ENCODE assay signal across 21 cellular contexts in genomic region chr14:19800282-19801117, GRCh38. TPM values are rescaled to one million over a fixed set of nuclear protein-coding genes. Genes with fewer than 3 reads are reported as not detected.
DNase-seq lines count a peak whose midpoint lies in the region; ATAC-seq, FAIRE-seq and TF ChIP-seq lines count a peak whose summit lies in the region.
"Had no signal": no experiment of that assay in that cellular context is flagged by ENCODE, and none has a peak within 500 bp of the region (broad histone marks: within the 10 kb centered on the region; RNA-seq: fewer than 3 reads in every experiment).

No MANE protein-coding gene starts in this region.

- H3K4me3 ChIP-seq in HepG2 (replicated peaks in 1 of 3; ENCODE audit: insufficient read depth in 1 of 3, low read depth in 2 of 3, low read length in 3 of 3), result no peak overlapping the region
- H3K4me3 ChIP-seq: gastroesophageal sphincter, Peyer's patch had no signal

- WGBS in HepG2 (ENCODE audit: low lambda C conversion rate), result 28% methylated on average over 11 of the region's 17 CpGs

- H3K4me3 Mint-ChIP-seq in stimulated activated naive CD8-positive, alpha-beta T cell treated with anti-CD3 and anti-CD28 coated beads, Interleukin-15, amount 100 ng/mL, for 72 hours, result no peak overlapping the region
- no peak overlapping the region for H3K4me3 Mint-ChIP-seq in T-helper 2 cell treated with Interferon-gamma antibody and Interleukin-4, amounts not matched to agents 5 μg/mL and 100 μg/mL, for 36 hours
- H3K4me3 Mint-ChIP-seq: activated CD4-positive, alpha-beta T cell treated with anti-CD3 and anti-CD28 coated beads, Interleukin-2, amount 10 ng/mL, durations not matched to agents 7 days and 5 days; activated naive CD8-positive, alpha-beta T cell treated with anti-CD3 and anti-CD28 coated beads, Interleukin-2, amount 10 ng/mL, durations not matched to agents 7 days and 5 days; CD14-positive monocyte; IgD-negative memory B cell; T-helper 1 cell treated with Interleukin-12 subunit alpha and Interleukin-12 subunit beta and Interleukin-4 antibody, amounts not matched to agents 30 μg/mL and 1 μg/mL, for 36 hours had no signal

- no peak overlapping the region for H3K4me2 ChIP-seq in HepG2 (ENCODE audit: low read depth, low read length)

- POLR2A ChIA-PET in HepG2 (lab: Yijun Ruan, JAX), result no interaction called here

- no peak for FAIRE-seq in HepG2 (lab: Jason Lieb, UNC)
- FAIRE-seq: islet of Langerhans had no signal

- H3K9me3 ChIP-seq in HepG2 (ENCODE audit: low read length), result no peaks in the 10 kb centered on the region

- H3K9ac ChIP-seq in HepG2 (ENCODE audit: insufficient read depth, low read depth, low read length), result no peak overlapping the region

- ATAC-seq in HepG2 (peak; percentile 61), GM19324 (IDR thresholded peaks at IDR 0.05; ENCODE audit: low FRiP score, unreplicated experiment) (no peak)
- ATAC-seq in stimulated activated naive CD8-positive, alpha-beta T cell treated with anti-CD3 and anti-CD28 coated beads, Interleukin-15, amount 100 ng/mL, for 72 hours, result peak; percentile 52
- ATAC-seq: gastroesophageal sphincter had no signal

- no peaks in the 10 kb centered on the region for H4K20me1 ChIP-seq in HepG2 (ENCODE audit: insufficient read depth, low read length)

- H3K36me3 ChIP-seq in HepG2 (replicated peaks in 1 of 2; ENCODE audit: control insufficient read depth in 1 of 2, insufficient read depth in 2 of 2, low read length in 2 of 2), result no peaks in the 10 kb centered on the region
- H3K36me3 ChIP-seq: gastroesophageal sphincter, Peyer's patch had no signal

- no peaks in the 10 kb centered on the region for H3K79me2 ChIP-seq in HepG2 (ENCODE audit: insufficient read depth, low read length)

- no peak overlapping the region for H3K27ac ChIP-seq in HepG2 (ENCODE audit: extremely low read length, insufficient read depth, low read length)
- H3K27ac ChIP-seq: 22Rv1, gastroesophageal sphincter, Peyer's patch had no signal

- no peak for TF ChIP-seq POLR2A in HepG2 (IDR thresholded peaks at IDR 0.05; ENCODE audit: insufficient read depth in 1 of 2, low read depth in 2 of 2, low read length in 2 of 2)

- H3K4me1 Mint-ChIP-seq in stimulated activated naive CD8-positive, alpha-beta T cell treated with anti-CD3 and anti-CD28 coated beads, Interleukin-15, amount 100 ng/mL, for 72 hours, result no peaks in the 10 kb centered on the region
- H3K4me1 Mint-ChIP-seq in T-helper 2 cell treated with Interferon-gamma antibody and Interleukin-4, amounts not matched to agents 5 μg/mL and 100 μg/mL, for 36 hours (ENCODE audit: low read depth), result no peaks in the 10 kb centered on the region
- H3K4me1 Mint-ChIP-seq: activated CD4-positive, alpha-beta T cell treated with anti-CD3 and anti-CD28 coated beads, Interleukin-2, amount 10 ng/mL, durations not matched to agents 7 days and 5 days; activated naive CD8-positive, alpha-beta T cell treated with anti-CD3 and anti-CD28 coated beads, Interleukin-2, amount 10 ng/mL, durations not matched to agents 7 days and 5 days; CD14-positive monocyte; IgD-negative memory B cell had no signal

- no peak for TF ChIP-seq EP300 in HepG2 (IDR thresholded peaks at IDR 0.05; ENCODE audit: low read depth in 2 of 2, low read length in 2 of 2)
- no peak for TF ChIP-seq EP300 in HepG2 (CRISPR knock-in tag; IDR thresholded peaks at IDR 0.05; ENCODE audit: borderline replicate concordance)

- no peaks in the 10 kb centered on the region; a peak in 1 of 5 replicates for H3K27me3 ChIP-seq in HepG2 (ENCODE audit: control insufficient read depth in 1 of 2, insufficient read depth in 2 of 2, low read length in 2 of 2)
- H3K27me3 ChIP-seq: gastroesophageal sphincter, Peyer's patch had no signal

- peaks cover 0 to 6% of the 10 kb centered on the region in 2 donors for H3K9me3 Mint-ChIP-seq in stimulated activated naive CD8-positive, alpha-beta T cell treated with anti-CD3 and anti-CD28 coated beads, Interleukin-15, amount 100 ng/mL, for 72 hours
- peaks cover 4% of the 10 kb centered on the region for H3K9me3 Mint-ChIP-seq in T-helper 2 cell treated with Interferon-gamma antibody and Interleukin-4, amounts not matched to agents 5 μg/mL and 100 μg/mL, for 36 hours
- H3K9me3 Mint-ChIP-seq: activated CD4-positive, alpha-beta T cell treated with anti-CD3 and anti-CD28 coated beads, Interleukin-2, amount 10 ng/mL, durations not matched to agents 7 days and 5 days; activated naive CD8-positive, alpha-beta T cell treated with anti-CD3 and anti-CD28 coated beads, Interleukin-2, amount 10 ng/mL, durations not matched to agents 7 days and 5 days had no signal

- intact Hi-C loops in HepG2 (cut with micrococcal nuclease; ENCODE audit: unreplicated experiment), result no loop called here

- no peaks in the 10 kb centered on the region for H3K36me3 Mint-ChIP-seq in T-helper 2 cell treated with Interferon-gamma antibody and Interleukin-4, amounts not matched to agents 5 μg/mL and 100 μg/mL, for 36 hours (ENCODE audit: low read depth)
- H3K36me3 Mint-ChIP-seq: activated naive CD8-positive, alpha-beta T cell treated with anti-CD3 and anti-CD28 coated beads, Interleukin-2, amount 10 ng/mL, durations not matched to agents 7 days and 5 days; CD14-positive monocyte; IgD-negative memory B cell had no signal

- in situ Hi-C loops in HepG2 (cut with HindIII; ENCODE audit: extremely low pct_ligation_motif_present, low pct_unique_long_range_greater_than_20kb), result no loop called here

- CTCF ChIA-PET in HepG2 (lab: Yijun Ruan, JAX; ENCODE audit: low intra/inter-chr PET ratio, low total read pairs), result no interaction called here

- no peaks in the 10 kb centered on the region for H3K4me1 ChIP-seq in HepG2 (ENCODE audit: insufficient read depth, low read length)
- H3K4me1 ChIP-seq: gastroesophageal sphincter, Peyer's patch had no signal

- H3K27me3 Mint-ChIP-seq in stimulated activated naive CD8-positive, alpha-beta T cell treated with anti-CD3 and anti-CD28 coated beads, Interleukin-15, amount 100 ng/mL, for 72 hours, result no peaks in the 10 kb centered on the region
- no peaks in the 10 kb centered on the region for H3K27me3 Mint-ChIP-seq in T-helper 2 cell treated with Interferon-gamma antibody and Interleukin-4, amounts not matched to agents 5 μg/mL and 100 μg/mL, for 36 hours (ENCODE audit: low read depth)
- H3K27me3 Mint-ChIP-seq: activated CD4-positive, alpha-beta T cell treated with anti-CD3 and anti-CD28 coated beads, Interleukin-2, amount 10 ng/mL, durations not matched to agents 7 days and 5 days; activated naive CD8-positive, alpha-beta T cell treated with anti-CD3 and anti-CD28 coated beads, Interleukin-2, amount 10 ng/mL, durations not matched to agents 7 days and 5 days; IgD-negative memory B cell had no signal

- no peak overlapping the region for H2AFZ ChIP-seq in HepG2 (ENCODE audit: low read length)

- H3K27ac Mint-ChIP-seq in stimulated activated naive CD8-positive, alpha-beta T cell treated with anti-CD3 and anti-CD28 coated beads, Interleukin-15, amount 100 ng/mL, for 72 hours, result no peak overlapping the region
- H3K27ac Mint-ChIP-seq in T-helper 2 cell treated with Interferon-gamma antibody and Interleukin-4, amounts not matched to agents 5 μg/mL and 100 μg/mL, for 36 hours, result no peak overlapping the region
- H3K27ac Mint-ChIP-seq: activated CD4-positive, alpha-beta T cell treated with anti-CD3 and anti-CD28 coated beads, Interleukin-2, amount 10 ng/mL, durations not matched to agents 7 days and 5 days; activated naive CD8-positive, alpha-beta T cell treated with anti-CD3 and anti-CD28 coated beads, Interleukin-2, amount 10 ng/mL, durations not matched to agents 7 days and 5 days; CD14-positive monocyte; IgD-negative memory B cell; T-helper 1 cell treated with Interleukin-12 subunit alpha and Interleukin-12 subunit beta and Interleukin-4 antibody, amounts not matched to agents 30 μg/mL and 1 μg/mL, for 36 hours had no signal

- no TSS peak for BruUV-seq in HepG2 (replicated peaks; lab: Mats Ljungman, UMichigan)

- DNase-seq in DMS153 (lab: John Stamatoyannopoulos, UW), result peak; percentile 20
- no peak for DNase-seq in DMS153 treated with DMSO at 0.1 percent for 48 hours (lab: John Stamatoyannopoulos, UW; ENCODE audit: unreplicated experiment)
- peak; percentile 57 for DNase-seq in SK-N-DZ (ENCODE audit: low spot score)
- DNase-seq in HepG2 (ENCODE audit: low spot score), result no peak
- no peak for DNase-seq in stimulated activated naive CD8-positive, alpha-beta T cell treated with anti-CD3 and anti-CD28 coated beads, Interleukin-15, amount 100 ng/mL, for 72 hours
- no peak for DNase-seq in activated CD4-positive, alpha-beta T cell treated with anti-CD3 and anti-CD28 coated beads for 1 hour
- DNase-seq in T-helper 2 cell treated with Interferon-gamma antibody and Interleukin-4, amounts not matched to agents 5 μg/mL and 100 μg/mL, for 36 hours (ENCODE audit: low spot score), result no peak
- DNase-seq: activated CD4-positive, alpha-beta T cell treated with anti-CD3 and anti-CD28 coated beads, Interleukin-2, amount 10 ng/mL, durations not matched to agents 7 days and 5 days; activated naive CD8-positive, alpha-beta T cell treated with anti-CD3 and anti-CD28 coated beads, Interleukin-2, amount 10 ng/mL, durations not matched to agents 7 days and 5 days; HCEC 1CT; mesendoderm; NCI-H510A; Peyer's patch had no signal

- no peak for TF ChIP-seq RAD21 in HepG2 (CRISPR knock-in tag; IDR thresholded peaks at IDR 0.05)

- no peak for TF ChIP-seq CTCF in HepG2 (CRISPR knock-in tag; IDR thresholded peaks at IDR 0.05)

RNA-seq across cellular contexts. Expression of gene OR4N2, which starts 3.1 kb away (rescaled TPM):
- polyA plus RNA-seq in SK-N-DZ (2014; cell fraction: cytosol; rRNA removed), result not detected in 2 replicates
- polyA plus RNA-seq in SK-N-DZ (2014; cell fraction: nucleus; rRNA removed), result not detected in 2 replicates
- not detected in 2 replicates for total RNA-seq in HepG2 (2016; rRNA removed; fragmentation: Illumina TruSeq; extraction: Trizol)
- total RNA-seq in HepG2 (2016; cell fraction: cytosol; rRNA removed; fragmentation: Illumina TruSeq; extraction: Trizol; ENCODE audit: low read depth), result not detected in 2 replicates
- not detected in 2 replicates for total RNA-seq in HepG2 (2016; cell fraction: insoluble cytoplasmic fraction; rRNA removed; fragmentation: Illumina TruSeq; extraction: Trizol)
- total RNA-seq in HepG2 (2016; cell fraction: membrane; rRNA removed; fragmentation: Illumina TruSeq; extraction: Trizol), result not detected in 2 replicates
- not detected in 2 replicates for total RNA-seq in HepG2 (2016; cell fraction: nucleus; rRNA removed; fragmentation: Illumina TruSeq; extraction: Trizol)
- not detected in 2 replicates for polyA plus RNA-seq in HepG2 (2011; rRNA removed)
- polyA plus RNA-seq in HepG2 (2011; cell fraction: cytosol; rRNA removed), result not detected in 2 replicates
- not detected in 2 replicates for polyA plus RNA-seq in HepG2 (2011; cell fraction: nucleus; rRNA removed)
- not detected in 2 replicates for polyA plus RNA-seq in HepG2 (2012)
- polyA plus RNA-seq in HepG2 (2016; cell fraction: cytosol; fragmentation: Illumina TruSeq; extraction: Trizol; ENCODE audit: low read depth), result not detected in 2 replicates
- polyA plus RNA-seq in HepG2 (2016; cell fraction: insoluble cytoplasmic fraction; fragmentation: Illumina TruSeq; extraction: Trizol; ENCODE audit: low read depth), result not detected in 2 replicates
- not detected in 2 replicates for polyA plus RNA-seq in HepG2 (2016; cell fraction: membrane; fragmentation: Illumina TruSeq; extraction: Trizol; ENCODE audit: low read depth)
- polyA plus RNA-seq in HepG2 (2016; cell fraction: nucleus; fragmentation: Illumina TruSeq; extraction: Trizol; ENCODE audit: insufficient read depth, low read depth), result not detected in 2 replicates
- not detected in 2 replicates for polyA minus RNA-seq in HepG2 (2011; rRNA and poly(A)+ RNA removed; ENCODE audit: low replicate concordance)
- polyA minus RNA-seq in HepG2 (2011; cell fraction: cytosol; rRNA and poly(A)+ RNA removed), result not detected in 2 replicates
- not detected in 2 replicates for polyA minus RNA-seq in HepG2 (2011; cell fraction: nucleus; rRNA and poly(A)+ RNA removed)
- total RNA-seq: activated CD4-positive, alpha-beta T cell treated with anti-CD3 and anti-CD28 coated beads, Interleukin-2, amount 10 ng/mL, durations not matched to agents 7 days and 5 days; activated naive CD8-positive, alpha-beta T cell treated with anti-CD3 and anti-CD28 coated beads, Interleukin-2, amount 10 ng/mL, durations not matched to agents 7 days and 5 days; gastroesophageal sphincter; Peyer's patch had no signal
- polyA plus RNA-seq: CD14-positive monocyte, IgD-negative memory B cell had no signal

RNA-seq across cellular contexts. Expression of gene OR4M1, which starts 27.2 kb away (rescaled TPM):
- not detected in 2 replicates for polyA plus RNA-seq in SK-N-DZ (2014; cell fraction: cytosol; rRNA removed)
- not detected in 2 replicates for polyA plus RNA-seq in SK-N-DZ (2014; cell fraction: nucleus; rRNA removed)
- total RNA-seq in HepG2 (2016; rRNA removed; fragmentation: Illumina TruSeq; extraction: Trizol), result not detected in 2 replicates
- not detected in 2 replicates for total RNA-seq in HepG2 (2016; cell fraction: cytosol; rRNA removed; fragmentation: Illumina TruSeq; extraction: Trizol; ENCODE audit: low read depth)
- not detected in 2 replicates for total RNA-seq in HepG2 (2016; cell fraction: insoluble cytoplasmic fraction; rRNA removed; fragmentation: Illumina TruSeq; extraction: Trizol)
- not detected in 2 replicates for total RNA-seq in HepG2 (2016; cell fraction: membrane; rRNA removed; fragmentation: Illumina TruSeq; extraction: Trizol)
- total RNA-seq in HepG2 (2016; cell fraction: nucleus; rRNA removed; fragmentation: Illumina TruSeq; extraction: Trizol), result not detected in 2 replicates
- not detected in 2 replicates for polyA plus RNA-seq in HepG2 (2011; rRNA removed)
- polyA plus RNA-seq in HepG2 (2011; cell fraction: cytosol; rRNA removed), result not detected in 2 replicates
- polyA plus RNA-seq in HepG2 (2011; cell fraction: nucleus; rRNA removed), result not detected in 2 replicates
- not detected in 2 replicates for polyA plus RNA-seq in HepG2 (2012)
- not detected in 2 replicates for polyA plus RNA-seq in HepG2 (2016; cell fraction: cytosol; fragmentation: Illumina TruSeq; extraction: Trizol; ENCODE audit: low read depth)
- polyA plus RNA-seq in HepG2 (2016; cell fraction: insoluble cytoplasmic fraction; fragmentation: Illumina TruSeq; extraction: Trizol; ENCODE audit: low read depth), result not detected in 2 replicates
- not detected in 2 replicates for polyA plus RNA-seq in HepG2 (2016; cell fraction: membrane; fragmentation: Illumina TruSeq; extraction: Trizol; ENCODE audit: low read depth)
- polyA plus RNA-seq in HepG2 (2016; cell fraction: nucleus; fragmentation: Illumina TruSeq; extraction: Trizol; ENCODE audit: insufficient read depth, low read depth), result not detected in 2 replicates
- polyA minus RNA-seq in HepG2 (2011; rRNA and poly(A)+ RNA removed; ENCODE audit: low replicate concordance), result 0.54 TPM in 1 of 2 replicates, not detected in the other
- not detected in 2 replicates for polyA minus RNA-seq in HepG2 (2011; cell fraction: cytosol; rRNA and poly(A)+ RNA removed)
- not detected in 2 replicates for polyA minus RNA-seq in HepG2 (2011; cell fraction: nucleus; rRNA and poly(A)+ RNA removed)
- total RNA-seq: activated CD4-positive, alpha-beta T cell treated with anti-CD3 and anti-CD28 coated beads, Interleukin-2, amount 10 ng/mL, durations not matched to agents 7 days and 5 days; activated naive CD8-positive, alpha-beta T cell treated with anti-CD3 and anti-CD28 coated beads, Interleukin-2, amount 10 ng/mL, durations not matched to agents 7 days and 5 days; osteoblast; Peyer's patch had no signal
- polyA plus RNA-seq: CD14-positive monocyte, IgD-negative memory B cell had no signal

RNA-seq across cellular contexts. Expression of gene OR4Q3, which starts 57.1 kb away (rescaled TPM):
- polyA plus RNA-seq in SK-N-DZ (2014; cell fraction: cytosol; rRNA removed), result not detected in 2 replicates
- not detected in 2 replicates for polyA plus RNA-seq in SK-N-DZ (2014; cell fraction: nucleus; rRNA removed)
- total RNA-seq in HepG2 (2016; rRNA removed; fragmentation: Illumina TruSeq; extraction: Trizol), result not detected in 2 replicates
- not detected in 2 replicates for total RNA-seq in HepG2 (2016; cell fraction: cytosol; rRNA removed; fragmentation: Illumina TruSeq; extraction: Trizol; ENCODE audit: low read depth)
- total RNA-seq in HepG2 (2016; cell fraction: insoluble cytoplasmic fraction; rRNA removed; fragmentation: Illumina TruSeq; extraction: Trizol), result not detected in 2 replicates
- not detected in 2 replicates for total RNA-seq in HepG2 (2016; cell fraction: membrane; rRNA removed; fragmentation: Illumina TruSeq; extraction: Trizol)
- not detected in 2 replicates for total RNA-seq in HepG2 (2016; cell fraction: nucleus; rRNA removed; fragmentation: Illumina TruSeq; extraction: Trizol)
- polyA plus RNA-seq in HepG2 (2011; rRNA removed), result not detected in 2 replicates
- not detected in 2 replicates for polyA plus RNA-seq in HepG2 (2011; cell fraction: cytosol; rRNA removed)
- not detected in 2 replicates for polyA plus RNA-seq in HepG2 (2011; cell fraction: nucleus; rRNA removed)
- not detected in 2 replicates for polyA plus RNA-seq in HepG2 (2012)
- not detected in 2 replicates for polyA plus RNA-seq in HepG2 (2016; cell fraction: cytosol; fragmentation: Illumina TruSeq; extraction: Trizol; ENCODE audit: low read depth)
- not detected in 2 replicates for polyA plus RNA-seq in HepG2 (2016; cell fraction: insoluble cytoplasmic fraction; fragmentation: Illumina TruSeq; extraction: Trizol; ENCODE audit: low read depth)
- not detected in 2 replicates for polyA plus RNA-seq in HepG2 (2016; cell fraction: membrane; fragmentation: Illumina TruSeq; extraction: Trizol; ENCODE audit: low read depth)
- polyA plus RNA-seq in HepG2 (2016; cell fraction: nucleus; fragmentation: Illumina TruSeq; extraction: Trizol; ENCODE audit: insufficient read depth, low read depth), result not detected in 2 replicates
- not detected in 2 replicates for polyA minus RNA-seq in HepG2 (2011; rRNA and poly(A)+ RNA removed; ENCODE audit: low replicate concordance)
- polyA minus RNA-seq in HepG2 (2011; cell fraction: cytosol; rRNA and poly(A)+ RNA removed), result not detected in 2 replicates
- not detected in 2 replicates for polyA minus RNA-seq in HepG2 (2011; cell fraction: nucleus; rRNA and poly(A)+ RNA removed)
- total RNA-seq: activated CD4-positive, alpha-beta T cell treated with anti-CD3 and anti-CD28 coated beads, Interleukin-2, amount 10 ng/mL, durations not matched to agents 7 days and 5 days; activated naive CD8-positive, alpha-beta T cell treated with anti-CD3 and anti-CD28 coated beads, Interleukin-2, amount 10 ng/mL, durations not matched to agents 7 days and 5 days; gastroesophageal sphincter; osteoblast; Peyer's patch had no signal
- polyA plus RNA-seq: CD14-positive monocyte, IgD-negative memory B cell had no signal

Comparison
In these comparisons a context has a peak if more than half of its experiments do, and no peak if none do; other contexts are left out.
1. DNase-seq: peak in DMS153 (single experiment) and SK-N-DZ (single experiment); none in DMS153 treated with DMSO at 0.1 percent for 48 hours (single experiment), HepG2 (single experiment), stimulated activated naive CD8-positive, alpha-beta T cell treated with anti-CD3 and anti-CD28 coated beads, Interleukin-15, amount 100 ng/mL, for 72 hours (0 of 2), activated CD4-positive, alpha-beta T cell treated with anti-CD3 and anti-CD28 coated beads for 1 hour (single experiment) and T-helper 2 cell treated with Interferon-gamma antibody and Interleukin-4, amounts not matched to agents 5 μg/mL and 100 μg/mL, for 36 hours (single experiment).